Comparison of ENCODE assay signal across 19 cellular contexts in genomic region chr3:111112913-111113312, GRCh38.
"Had no signal": no experiment of that assay in that cellular context is flagged by ENCODE, and none has a peak within 500 bp of the region (broad histone marks: within the 10 kb centered on the region; RNA-seq: fewer than 3 reads in every experiment).

No MANE protein-coding gene starts in this region.

- H3K27ac Mint-ChIP-seq: activated CD8-positive, alpha-beta T cell treated with anti-CD3 and anti-CD28 coated beads, Interleukin-2, amount 10 ng/mL, durations not matched to agents 7 days and 5 days; activated naive CD4-positive, alpha-beta T cell treated with anti-CD3 and anti-CD28 coated beads, Interleukin-2, amount 50 U/mL, for 72 hours; mesothelial cell of epicardium; T-helper 17 cell; WTC11 had no signal

- H3K4me3 ChIP-seq: breast epithelium, ovary, spleen, thoracic aorta had no signal

- H3K4me3 Mint-ChIP-seq: activated CD8-positive, alpha-beta T cell treated with anti-CD3 and anti-CD28 coated beads, Interleukin-2, amount 10 ng/mL, durations not matched to agents 7 days and 5 days; mesothelial cell of epicardium; neural crest cell; T-helper 17 cell; WTC11 had no signal

- H3K27me3 ChIP-seq: breast epithelium, ovary, spleen had no signal

- H3K27ac ChIP-seq: breast epithelium, ovary, spleen, thoracic aorta had no signal

- H3K36me3 Mint-ChIP-seq: activated naive CD4-positive, alpha-beta T cell treated with anti-CD3 and anti-CD28 coated beads, Interleukin-2, amount 50 U/mL, for 72 hours; WTC11 had no signal

- H3K36me3 ChIP-seq: breast epithelium, ovary, spleen, thoracic aorta had no signal

- H3K27me3 Mint-ChIP-seq: T-helper 17 cell had no signal

- H3K4me1 ChIP-seq: breast epithelium, spleen had no signal

- DNase-seq: activated CD4-positive, alpha-beta T cell treated with anti-CD3 and anti-CD28 coated beads for 4 hours; activated CD8-positive, alpha-beta memory T cell treated with anti-CD3 and anti-CD28 coated beads, Interleukin-2, amount 50 U/mL, for 4 hours; activated CD8-positive, alpha-beta T cell treated with anti-CD3 and anti-CD28 coated beads, Interleukin-2, amount 10 ng/mL, durations not matched to agents 7 days and 5 days; activated gamma-delta T cell; activated T-cell treated with anti-CD3 and anti-CD28 coated beads, Interleukin-2, amount 50 U/mL, for 48 hours; anterior cingulate cortex; dermis blood vessel endothelial cell; foreskin melanocyte; ovary; spleen; stimulated activated CD4-positive, alpha-beta T cell treated with anti-CD3 and anti-CD28 coated beads, Interleukin-1b, Interleukin-23, amount 100 ng/mL, for 48 hours; T-helper 17 cell had no signal

- H3K9me3 ChIP-seq: breast epithelium, ovary, spleen, thoracic aorta had no signal

- H3K9me3 Mint-ChIP-seq: activated naive CD4-positive, alpha-beta T cell treated with anti-CD3 and anti-CD28 coated beads, Interleukin-2, amount 50 U/mL, for 72 hours; mesothelial cell of epicardium; WTC11 had no signal

- ATAC-seq: activated CD8-positive, alpha-beta T cell treated with anti-CD3 and anti-CD28 coated beads, Interleukin-2, amount 10 ng/mL, durations not matched to agents 7 days and 5 days; activated naive CD4-positive, alpha-beta T cell treated with anti-CD3 and anti-CD28 coated beads, Interleukin-2, amount 50 U/mL, for 72 hours; sciatic nerve; T-helper 17 cell; WTC11 had no signal
